9 cellular contexts compared by ENCODE assay signal in the genomic region with DNA sequence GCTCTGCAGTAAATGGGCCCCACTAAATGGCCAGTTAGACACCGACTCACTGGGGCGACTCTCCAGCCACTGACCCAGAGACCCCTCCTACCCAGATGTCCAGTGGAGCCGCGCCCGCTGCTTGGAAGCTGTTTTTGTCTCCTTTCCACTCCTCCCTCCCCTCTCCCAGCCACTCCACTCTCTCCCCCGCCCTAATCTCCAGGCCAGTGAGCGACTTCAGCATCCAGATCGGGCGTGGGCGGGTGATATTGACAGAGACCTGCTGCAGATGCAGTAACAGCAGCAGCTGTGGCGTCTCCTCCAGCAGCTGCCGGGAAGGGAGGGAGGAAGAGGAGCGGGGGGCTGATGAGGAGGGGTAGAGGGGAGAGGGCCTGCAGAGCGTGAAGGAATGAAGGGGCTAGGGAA. TPM values are rescaled to one million over a fixed set of nuclear protein-coding genes. Genes with fewer than 3 reads are reported as not detected.
A peak's percentile ranks its signal among the peaks of the same experiment; 100 is the strongest.
DNase-seq lines count a peak whose midpoint lies in the region; ATAC-seq and TF ChIP-seq lines count a peak whose summit lies in the region.
"Had no signal": no experiment of that assay in that cellular context is flagged by ENCODE, and none has a peak within 500 bp of the region (broad histone marks: within the 10 kb centered on the region; RNA-seq: fewer than 3 reads in every experiment).

SCN7A (minus strand) TSS at position 110 of the 405 bp plus-strand sequence. CDS start 16,553 bp downstream, outside the sequence.

- no peaks in the 10 kb centered on the region for H3K9me3 Mint-ChIP-seq in neural progenitor cell

- peaks cover 6% of the 10 kb centered on the region for H3F3A ChIP-seq in neural progenitor cell (ENCODE audit: low read depth)

- no peaks in the 10 kb centered on the region for H3K27me3 Mint-ChIP-seq in neural progenitor cell (ENCODE audit: insufficient read depth, low read depth)

- ATAC-seq in GM18870 (IDR thresholded peaks at IDR 0.05; ENCODE audit: unreplicated experiment), result no peak
- ATAC-seq in GM19324 (IDR thresholded peaks at IDR 0.05; ENCODE audit: low FRiP score, unreplicated experiment), result no peak
- no peak for ATAC-seq in GM19395 (IDR thresholded peaks at IDR 0.05; ENCODE audit: unreplicated experiment)
- ATAC-seq: GM12878 had no signal

- H3K4me3 ChIP-seq in fibroblast of pulmonary artery (replicated peaks; ENCODE audit: low read depth, low read length) (peak within 1 kb of the TSS; percentile 36), neural progenitor cell (peak within 1 kb of the TSS; percentile 50)
- H3K4me3 ChIP-seq: GM12878 had no signal

- TF ChIP-seq CTCF in fibroblast of pulmonary artery (IDR thresholded peaks at IDR 0.05; ENCODE audit: low read length, missing control alignments), result no peak
- TF ChIP-seq CTCF in neural progenitor cell (IDR thresholded peaks at IDR 0.05), result no peak

- peak within 1 kb of the TSS; percentile 94 for H2AFZ ChIP-seq in neural progenitor cell (replicated peaks)

- no peaks in the 10 kb centered on the region for H3K36me3 Mint-ChIP-seq in neural progenitor cell

- DNase-seq in COR-L47 (lab: John Stamatoyannopoulos, UW) (peak; percentile 79), NCI-H748 treated with DMSO at 0.1 percent for 48 hours (lab: John Stamatoyannopoulos, UW) (peak; percentile 41), fibroblast of pulmonary artery (ENCODE audit: low read depth) (peak; percentile 61), neural progenitor cell (ENCODE audit: low spot score) (peak; percentile 87), ureter (ENCODE audit: low spot score) (no peak)

- peaks cover 7% of the 10 kb centered on the region for H3K27me3 ChIP-seq in neural progenitor cell

- no peaks in the 10 kb centered on the region for H3K36me3 ChIP-seq in neural progenitor cell

- H3K9ac ChIP-seq in neural progenitor cell, result peak within 1 kb of the TSS; percentile 7

- H3K4me1 Mint-ChIP-seq in neural progenitor cell, result peaks cover 20% of the 10 kb centered on the region

- H3K9me3 ChIP-seq in neural progenitor cell (ENCODE audit: low read depth), result no peaks in the 10 kb centered on the region

- H3K4me1 ChIP-seq in neural progenitor cell, result peaks cover 14% of the 10 kb centered on the region

- H3K4me2 ChIP-seq in neural progenitor cell, result peak within 1 kb of the TSS; percentile 77

- no peaks in the 10 kb centered on the region for H3K79me2 ChIP-seq in neural progenitor cell (ENCODE audit: low read depth)

- H3K27ac Mint-ChIP-seq in neural progenitor cell, result peak within 1 kb of the TSS; percentile 76

- H3K4me3 Mint-ChIP-seq in neural progenitor cell, result peak within 1 kb of the TSS; percentile 83

- H3K27ac ChIP-seq in neural progenitor cell, result no peak within 1 kb of the TSS

- no peaks in the 10 kb centered on the region for H4K20me1 ChIP-seq in neural progenitor cell (ENCODE audit: low read depth)

RNA-seq across cellular contexts. Expression of gene SCN7A, which starts in this region (rescaled TPM):
- total RNA-seq in neural progenitor cell (ENCODE audit: low replicate concordance) (0.81 and 1.0 TPM in 2 replicates), ureter (5.0 TPM)
